Comparison of ENCODE assay signal across 1 cellular context in genomic region chr12:116551952-116552749, GRCh38.
A peak's percentile ranks its signal among the peaks of the same experiment; 100 is the strongest.
TF ChIP-seq lines count a peak whose summit lies in the region.

No MANE protein-coding gene starts in this region.

TF ChIP-seq in K562, 482 proteins besides CTCF, POLR2A, EP300 and RAD21 (continued from another document and continues in another):
- no peak for TF ChIP-seq THAP12 (CRISPR knock-in tag; IDR thresholded peaks at IDR 0.05)
- no peak for TF ChIP-seq SMC3 (conservative IDR thresholded peaks at IDR 0.05; ENCODE audit: insufficient read depth, low read depth, low read length)
- 0 out of 2 replicates have a peak, but pooled peaks have one; percentile 39 for TF ChIP-seq POLR2G (IDR thresholded peaks at IDR 0.05; ENCODE audit: low read depth, low read length)
- TF ChIP-seq BRD9 (IDR thresholded peaks at IDR 0.05; ENCODE audit: low read depth, partially characterized antibody) = peak; percentile 83
- TF ChIP-seq HMGN3 (IDR thresholded peaks at IDR 0.05; ENCODE audit: borderline replicate concordance, extremely low read depth, insufficient read length, low read depth, low read length) = no peak
- TF ChIP-seq POLR2AphosphoS5 (IDR thresholded peaks at IDR 0.05; ENCODE audit: control insufficient read depth, insufficient read depth, low read depth, low read length) = no peak
- no peak for TF ChIP-seq CBX2 (IDR thresholded peaks at IDR 0.05; ENCODE audit: insufficient read depth, low read length, poor library complexity, severe bottlenecking)
- no peak for TF ChIP-seq E2F8 (IDR thresholded peaks at IDR 0.05; ENCODE audit: low read depth, partially characterized antibody)
- TF ChIP-seq TEAD4 (IDR thresholded peaks at IDR 0.05; ENCODE audit: low read length) = peak; percentile 48
- TF ChIP-seq TEAD4 (CRISPR knock-in tag; IDR thresholded peaks at IDR 0.05; ENCODE audit: borderline replicate concordance) = no peak
- no peak for TF ChIP-seq MED1 (CRISPR knock-in tag; IDR thresholded peaks at IDR 0.05; ENCODE audit: borderline replicate concordance)
- no peak for TF ChIP-seq TARDBP (IDR thresholded peaks at IDR 0.05)
- no peak for TF ChIP-seq KHSRP (IDR thresholded peaks at IDR 0.05)
- TF ChIP-seq ZBTB8A (IDR thresholded peaks at IDR 0.05; ENCODE audit: partially characterized antibody) = no peak
- TF ChIP-seq DPF2 (IDR thresholded peaks at IDR 0.05) = peak; percentile 76; the same call in 1 of the 2 replicates
- TF ChIP-seq ZBTB9 (CRISPR knock-in tag; IDR thresholded peaks at IDR 0.05) = 0 out of 2 replicates have a peak, but pooled peaks have one; percentile 6
- TF ChIP-seq ZNF584 (CRISPR knock-in tag; IDR thresholded peaks at IDR 0.05; ENCODE audit: low read depth) = peak; percentile 93
- peak; percentile 82; the same call in 1 of the 2 replicates for TF ChIP-seq DMBX1 (CRISPR knock-in tag; IDR thresholded peaks at IDR 0.05; ENCODE audit: borderline replicate concordance)
- TF ChIP-seq ZNF707 (CRISPR knock-in tag; conservative IDR thresholded peaks at IDR 0.05) = no peak
- TF ChIP-seq MEF2D (tag; conservative IDR thresholded peaks at IDR 0.05; ENCODE audit: low read depth) = peak; percentile 63; the same call in 1 of the 2 replicates
- TF ChIP-seq NFRKB (IDR thresholded peaks at IDR 0.05; ENCODE audit: low read depth) = peak; percentile 70
- no peak for TF ChIP-seq ZNF143 (CRISPR knock-in tag; IDR thresholded peaks at IDR 0.05)
- TF ChIP-seq ZNF76 (CRISPR knock-in tag; IDR thresholded peaks at IDR 0.05; ENCODE audit: borderline replicate concordance) = peak; percentile 50; the same call in 1 of the 2 replicates
- TF ChIP-seq ZSCAN32 (CRISPR knock-in tag; IDR thresholded peaks at IDR 0.05) = no peak
- TF ChIP-seq ZNF79 (CRISPR knock-in tag; IDR thresholded peaks at IDR 0.05; ENCODE audit: low read depth) = peak; percentile 46; the same call in 1 of the 2 replicates
- TF ChIP-seq RBM39 (optimal IDR thresholded peaks at IDR 0.05; ENCODE audit: low read depth, low read length) = no peak
- no peak for TF ChIP-seq NELFE (IDR thresholded peaks at IDR 0.05; ENCODE audit: insufficient read depth, insufficient read length)
- TF ChIP-seq ZFP1 (CRISPR knock-in tag; IDR thresholded peaks at IDR 0.05) = no peak
- TF ChIP-seq PBX2 (CRISPR knock-in tag; IDR thresholded peaks at IDR 0.05; ENCODE audit: low read depth) = no peak
- TF ChIP-seq PBX2 (tag; conservative IDR thresholded peaks at IDR 0.05; ENCODE audit: low read depth) = peak; percentile 64
- no peak for TF ChIP-seq ZNF407 (IDR thresholded peaks at IDR 0.05; ENCODE audit: low read depth)
- TF ChIP-seq MYBL2 (IDR thresholded peaks at IDR 0.05; ENCODE audit: low read depth) = 0 out of 2 replicates have a peak, but pooled peaks have one; percentile 42
- TF ChIP-seq MYBL2 (CRISPR knock-in tag; IDR thresholded peaks at IDR 0.05; ENCODE audit: borderline replicate concordance) = no peak
- no peak for TF ChIP-seq CSDE1 (IDR thresholded peaks at IDR 0.05)
- peak; percentile 68 for TF ChIP-seq ARID1B (IDR thresholded peaks at IDR 0.05)
